In genomic region chr2:181188605-181189004, GRCh38 we compare ENCODE assay signal across 22 cellular contexts.
"Had no signal": no experiment of that assay in that cellular context is flagged by ENCODE, and none has a peak within 500 bp of the region (broad histone marks: within the 10 kb centered on the region; RNA-seq: fewer than 3 reads in every experiment).

No MANE protein-coding gene starts in this region.

- H3K27me3 Mint-ChIP-seq: activated CD4-positive, alpha-beta T cell treated with anti-CD3 and anti-CD28 coated beads, Interleukin-2, amount 10 ng/mL, durations not matched to agents 7 days and 5 days; activated CD8-positive, alpha-beta T cell treated with anti-CD3 and anti-CD28 coated beads for 36 hours; activated naive CD4-positive, alpha-beta T cell treated with anti-CD3 and anti-CD28 coated beads, Interleukin-2, amount 50 U/mL, for 24 hours; memory B cell; progenitor cell of endocrine pancreas; stimulated activated naive B cell treated with anti-CD40 and anti-IgM and Interleukin-4, amounts not matched to agents 10 μg/mL and 1 μg/mL and 100 μg/mL, for 72 hours had no signal

- H3K36me3 Mint-ChIP-seq: memory B cell; stimulated activated naive B cell treated with anti-CD40 and anti-IgM and Interleukin-4, amounts not matched to agents 10 μg/mL and 1 μg/mL and 100 μg/mL, for 72 hours had no signal

- FAIRE-seq: endometrium, keratinocyte, urothelium cell line had no signal

- H3K4me3 Mint-ChIP-seq: activated CD4-positive, alpha-beta T cell treated with anti-CD3 and anti-CD28 coated beads, Interleukin-2, amount 10 ng/mL, durations not matched to agents 7 days and 5 days; activated CD8-positive, alpha-beta T cell treated with anti-CD3 and anti-CD28 coated beads for 36 hours; activated naive CD4-positive, alpha-beta T cell treated with anti-CD3 and anti-CD28 coated beads, Interleukin-2, amount 50 U/mL, for 24 hours; memory B cell; stimulated activated naive B cell treated with anti-CD40 and anti-IgM and Interleukin-4, amounts not matched to agents 10 μg/mL and 1 μg/mL and 100 μg/mL, for 72 hours had no signal

- H3K9me3 Mint-ChIP-seq: activated CD8-positive, alpha-beta T cell treated with anti-CD3 and anti-CD28 coated beads for 36 hours; activated naive CD4-positive, alpha-beta T cell treated with anti-CD3 and anti-CD28 coated beads, Interleukin-2, amount 50 U/mL, for 24 hours; memory B cell; stimulated activated naive B cell treated with anti-CD40 and anti-IgM and Interleukin-4, amounts not matched to agents 10 μg/mL and 1 μg/mL and 100 μg/mL, for 72 hours had no signal

- DNase-seq: activated CD4-positive, alpha-beta T cell treated with anti-CD3 and anti-CD28 coated beads, Interleukin-2, amount 10 ng/mL, durations not matched to agents 7 days and 5 days; activated CD8-positive, alpha-beta T cell treated with anti-CD3 and anti-CD28 coated beads for 36 hours; activated gamma-delta T cell treated with Interleukin-2 at 50 U/mL for 16 hours; activated T-cell treated with anti-CD3 and anti-CD28 coated beads, Interleukin-2, amount 50 U/mL, for 1 hour; anterior cingulate cortex; body of pancreas; effector CD4-positive, alpha-beta T cell; heart left ventricle; left colon; retina; sigmoid colon; stimulated activated CD4-positive, alpha-beta T cell treated with anti-CD3 and anti-CD28 coated beads, Interleukin-15, amount 100 ng/mL, for 24 hours; stimulated activated CD4-positive, alpha-beta T cell treated with anti-CD3 and anti-CD28 coated beads, Interleukin-2, amount 100 ng/mL, for 48 hours; stimulated activated CD8-positive, alpha-beta memory T cell treated with anti-CD3 and anti-CD28 coated beads, Interleukin-4, amount 100 ng/mL, for 48 hours; stimulated activated naive B cell treated with anti-CD40 and anti-IgM and Interleukin-4, amounts not matched to agents 10 μg/mL and 1 μg/mL and 100 μg/mL, for 72 hours; transverse colon had no signal

- H3K27ac Mint-ChIP-seq: activated CD4-positive, alpha-beta T cell treated with anti-CD3 and anti-CD28 coated beads, Interleukin-2, amount 10 ng/mL, durations not matched to agents 7 days and 5 days; activated CD8-positive, alpha-beta T cell treated with anti-CD3 and anti-CD28 coated beads for 36 hours; activated naive CD4-positive, alpha-beta T cell treated with anti-CD3 and anti-CD28 coated beads, Interleukin-2, amount 50 U/mL, for 24 hours; memory B cell; progenitor cell of endocrine pancreas; stimulated activated naive B cell treated with anti-CD40 and anti-IgM and Interleukin-4, amounts not matched to agents 10 μg/mL and 1 μg/mL and 100 μg/mL, for 72 hours had no signal
